Comparison of ENCODE assay signal across 20 cellular contexts in genomic region chr2:239581352-239581901, GRCh38.
"Had no signal": no experiment of that assay in that cellular context is flagged by ENCODE, and none has a peak within 500 bp of the region (broad histone marks: within the 10 kb centered on the region; RNA-seq: fewer than 3 reads in every experiment).

No MANE protein-coding gene starts in this region.

- ATAC-seq: activated CD8-positive, alpha-beta T cell treated with anti-CD3 and anti-CD28 coated beads for 36 hours; left ventricle myocardium superior; pancreas; stimulated activated memory B cell treated with anti-CD40 and anti-IgM and Interleukin-4, amounts not matched to agents 10 μg/mL and 1 μg/mL and 100 μg/mL, for 72 hours had no signal

- H3K4me1 ChIP-seq: esophagus muscularis mucosa, pancreas, thyroid gland, uterus had no signal

- DNase-seq: activated CD4-positive, alpha-beta T cell treated with anti-CD3 and anti-CD28 coated beads for 4 hours; activated CD8-positive, alpha-beta memory T cell treated with anti-CD3 and anti-CD28 coated beads, Interleukin-2, amount 50 U/mL, for 48 hours; activated CD8-positive, alpha-beta T cell treated with anti-CD3 and anti-CD28 coated beads for 36 hours; activated naive CD4-positive, alpha-beta T cell; effector CD4-positive, alpha-beta T cell; hippocampal formation; left ventricle myocardium superior; SK-N-SH; stimulated activated CD4-positive, alpha-beta T cell treated with anti-CD3 and anti-CD28 coated beads, Interleukin-2, amount 100 ng/mL, for 48 hours; T-helper 1 cell; T1000; thyroid gland; uterus had no signal

- H3K4me1 Mint-ChIP-seq: stimulated activated memory B cell treated with anti-CD40 and anti-IgM and Interleukin-4, amounts not matched to agents 10 μg/mL and 1 μg/mL and 100 μg/mL, for 72 hours had no signal

- H3K27ac Mint-ChIP-seq: activated CD8-positive, alpha-beta T cell treated with anti-CD3 and anti-CD28 coated beads for 36 hours; mesothelial cell of epicardium; neural progenitor cell; stimulated activated memory B cell treated with anti-CD40 and anti-IgM and Interleukin-4, amounts not matched to agents 10 μg/mL and 1 μg/mL and 100 μg/mL, for 72 hours had no signal

- H3K4me3 Mint-ChIP-seq: activated CD8-positive, alpha-beta T cell treated with anti-CD3 and anti-CD28 coated beads for 36 hours; mesothelial cell of epicardium; stimulated activated memory B cell treated with anti-CD40 and anti-IgM and Interleukin-4, amounts not matched to agents 10 μg/mL and 1 μg/mL and 100 μg/mL, for 72 hours had no signal

- H3K4me3 ChIP-seq: cardiac muscle cell, coronary artery, esophagus muscularis mucosa, neural progenitor cell, pancreas, thyroid gland, uterus had no signal

- H3K9me3 ChIP-seq: esophagus muscularis mucosa, pancreas, SK-N-SH, thyroid gland, uterus had no signal

- H3K9me3 Mint-ChIP-seq: activated CD8-positive, alpha-beta T cell treated with anti-CD3 and anti-CD28 coated beads for 36 hours; mesothelial cell of epicardium; stimulated activated memory B cell treated with anti-CD40 and anti-IgM and Interleukin-4, amounts not matched to agents 10 μg/mL and 1 μg/mL and 100 μg/mL, for 72 hours had no signal

- H3K36me3 Mint-ChIP-seq: mesothelial cell of epicardium; neural progenitor cell; stimulated activated memory B cell treated with anti-CD40 and anti-IgM and Interleukin-4, amounts not matched to agents 10 μg/mL and 1 μg/mL and 100 μg/mL, for 72 hours had no signal

- H3K36me3 ChIP-seq: cardiac muscle cell, esophagus muscularis mucosa, neural progenitor cell, pancreas, thyroid gland, uterus had no signal

- H3K27me3 Mint-ChIP-seq: activated CD8-positive, alpha-beta T cell treated with anti-CD3 and anti-CD28 coated beads for 36 hours had no signal

- H3K27me3 ChIP-seq: cardiac muscle cell, neural progenitor cell, pancreas, thyroid gland, uterus had no signal

- H3K27ac ChIP-seq: cardiac muscle cell, coronary artery, esophagus muscularis mucosa, neural progenitor cell, pancreas, thyroid gland, uterus had no signal
